9 cellular contexts compared by ENCODE assay signal in genomic region chr11:44943118-44943517, GRCh38. TPM values are rescaled to one million over a fixed set of nuclear protein-coding genes. Genes with fewer than 3 reads are reported as not detected.
A peak's percentile ranks its signal among the peaks of the same experiment; 100 is the strongest.
DNase-seq lines count a peak whose midpoint lies in the region; ATAC-seq and TF ChIP-seq lines count a peak whose summit lies in the region.
"Had no signal": no experiment of that assay in that cellular context is flagged by ENCODE, and none has a peak within 500 bp of the region (broad histone marks: within the 10 kb centered on the region; RNA-seq: fewer than 3 reads in every experiment).

No MANE protein-coding gene starts in this region.

- DNase-seq in GM12865 (ENCODE audit: low read depth) (peak; percentile 16), lung (ENCODE audit: low spot score) (peak; percentile 43), BE2C (no peak), esophagus muscularis mucosa (ENCODE audit: extremely low spot score) (no peak), HFFc6 (no peak)

- H3K27me3 Mint-ChIP-seq in HFFc6 (ENCODE audit: insufficient read depth): peaks cover 22% of the 10 kb centered on the region
- H3K27me3 Mint-ChIP-seq: activated naive CD8-positive, alpha-beta T cell had no signal

- WGBS in lung, 2 donors: 24 to 37% methylated on average over 6 to 7 of the region's 7 CpGs
- 79% methylated on average over 6 of the region's 7 CpGs for WGBS in esophagus muscularis mucosa

- H3K27ac ChIP-seq in OCI-LY3 (ENCODE audit: low read length): peak overlapping the region; percentile 74
- H3K27ac ChIP-seq in lung (ENCODE audit: low read depth in 1 of 2, low read length in 1 of 2): peak overlapping the region in 1 of 2 donors; percentile 26
- no peak overlapping the region for H3K27ac ChIP-seq in esophagus muscularis mucosa (replicated peaks in 1 of 4)

- H3K79me2 ChIP-seq in OCI-LY3 (ENCODE audit: low read length): peaks cover 82% of the 10 kb centered on the region

- intact Hi-C loops in esophagus muscularis mucosa (cut with DNase I): no loop called here

- TF ChIP-seq POLR2A in esophagus muscularis mucosa (IDR thresholded peaks at IDR 0.05; ENCODE audit: low read depth): no peak

- peaks cover 72% of the 10 kb centered on the region for H3K4me1 ChIP-seq in OCI-LY3 (ENCODE audit: low read length)
- H3K4me1 ChIP-seq in lung (ENCODE audit: control insufficient read depth in 2 of 2, insufficient read depth in 2 of 2, low read length in 2 of 2): peaks cover 0 to 33% of the 10 kb centered on the region in 2 donors
- no peaks in the 10 kb centered on the region for H3K4me1 ChIP-seq in BE2C
- H3K4me1 ChIP-seq in esophagus muscularis mucosa: peaks cover 62 to 97% (median 80%) of the 10 kb centered on the region in 4 donors

- no peak overlapping the region for H3K27ac Mint-ChIP-seq in HFFc6
- H3K27ac Mint-ChIP-seq: activated naive CD8-positive, alpha-beta T cell had no signal

- H3K4me1 Mint-ChIP-seq in HFFc6 (ENCODE audit: low read depth): no peaks in the 10 kb centered on the region

- H3K9me3 ChIP-seq in OCI-LY3 (ENCODE audit: insufficient read depth, low read length): no peaks in the 10 kb centered on the region
- no peaks in the 10 kb centered on the region for H3K9me3 ChIP-seq in lung (ENCODE audit: control insufficient read depth in 2 of 2, insufficient read depth in 1 of 2, low read length in 1 of 2)
- no peaks in the 10 kb centered on the region for H3K9me3 ChIP-seq in BE2C
- no peaks in the 10 kb centered on the region for H3K9me3 ChIP-seq in esophagus muscularis mucosa

- peaks cover 33% of the 10 kb centered on the region for H4K20me1 ChIP-seq in OCI-LY3 (ENCODE audit: insufficient read depth, low read length)

- ATAC-seq in HG02610 (IDR thresholded peaks at IDR 0.05; ENCODE audit: unreplicated experiment) (peak; percentile 55), lung (ENCODE audit: insufficient read depth, low FRiP score) (peak; percentile 67), GM19395 (IDR thresholded peaks at IDR 0.05; ENCODE audit: unreplicated experiment) (no peak)

- H2AFZ ChIP-seq in OCI-LY3 (ENCODE audit: low read depth, low read length): no peak overlapping the region

- H3K36me3 Mint-ChIP-seq in HFFc6 (ENCODE audit: low read depth): no peaks in the 10 kb centered on the region
- H3K36me3 Mint-ChIP-seq: activated naive CD8-positive, alpha-beta T cell had no signal

- no peaks in the 10 kb centered on the region for H3K27me3 ChIP-seq in OCI-LY3 (ENCODE audit: low read depth, low read length)
- H3K27me3 ChIP-seq in lung (ENCODE audit: control insufficient read depth, insufficient read depth): no peaks in the 10 kb centered on the region
- no peaks in the 10 kb centered on the region for H3K27me3 ChIP-seq in BE2C
- H3K27me3 ChIP-seq in esophagus muscularis mucosa: no peaks in the 10 kb centered on the region

- no peak overlapping the region for H3K4me3 ChIP-seq in GM12865 (ENCODE audit: low read depth, low read length)
- H3K4me3 ChIP-seq in OCI-LY3 (ENCODE audit: low read length): peak overlapping the region; percentile 75
- H3K4me3 ChIP-seq in lung: no peak overlapping the region
- H3K4me3 ChIP-seq in BE2C (ENCODE audit: low read depth, low read length): no peak overlapping the region
- H3K4me3 ChIP-seq in esophagus muscularis mucosa: no peak overlapping the region

- H3K9ac ChIP-seq in OCI-LY3 (ENCODE audit: low read length): peak overlapping the region; percentile 68

- peak overlapping the region; percentile 83 for H3K4me2 ChIP-seq in OCI-LY3 (ENCODE audit: low read length)

- H3K4me3 Mint-ChIP-seq in HFFc6: no peak overlapping the region
- H3K4me3 Mint-ChIP-seq: activated naive CD8-positive, alpha-beta T cell had no signal

- H3K9me3 Mint-ChIP-seq in HFFc6: no peaks in the 10 kb centered on the region

- TF ChIP-seq EP300 in esophagus muscularis mucosa (IDR thresholded peaks at IDR 0.05): no peak

- H3K36me3 ChIP-seq in OCI-LY3 (replicated peaks; ENCODE audit: low read depth, low read length): peaks cover 37% of the 10 kb centered on the region
- peaks cover 0 to 14% of the 10 kb centered on the region in 2 donors for H3K36me3 ChIP-seq in lung (ENCODE audit: control insufficient read depth in 2 of 2, insufficient read depth in 2 of 2, low read length in 2 of 2)
- no peaks in the 10 kb centered on the region for H3K36me3 ChIP-seq in BE2C
- peaks cover 0 to 7% (median 0%) of the 10 kb centered on the region in 4 donors for H3K36me3 ChIP-seq in esophagus muscularis mucosa

- TF ChIP-seq CTCF in GM12865 (IDR thresholded peaks at IDR 0.05; ENCODE audit: insufficient read depth, low read depth, low read length, missing control alignments): no peak
- TF ChIP-seq CTCF in OCI-LY3 (IDR thresholded peaks at IDR 0.05; ENCODE audit: low read depth, low read length): no peak
- TF ChIP-seq CTCF in lung (IDR thresholded peaks at IDR 0.05; ENCODE audit: control extremely low read depth, extremely low read depth): no peak
- TF ChIP-seq CTCF in BE2C (IDR thresholded peaks at IDR 0.05; ENCODE audit: low read depth, low read length): no peak
- TF ChIP-seq CTCF in esophagus muscularis mucosa (IDR thresholded peaks at IDR 0.05): no peak
- no peak for TF ChIP-seq CTCF in HFFc6 (IDR thresholded peaks at IDR 0.05)

RNA-seq across cellular contexts. Expression of gene TP53I11, which starts 7.6 kb away (rescaled TPM):
- total RNA-seq in lung (100 to 1,000 TPM in 1 of 2 donors, 10 to 100 TPM in 1; 51.2 to 134 TPM), esophagus muscularis mucosa (10 to 100 TPM; 51.1 to 76.1 (median 59.2) TPM)
- polyA plus RNA-seq in lung: 10 to 100 TPM; 64.9 to 79.0 TPM
- polyA plus RNA-seq in BE2C (2012; ENCODE audit: insufficient read depth, insufficient read length, low read depth): 15.0 TPM
- 1 to 10 TPM; 1.1 to 2.9 (median 1.8) TPM for total RNA-seq in HFFc6 (2021; fragmentation: NEBNext Ultra II Directional; extraction: Animal tissue kit (Norgen Biotek cat#: 25700))

Comparison
In these comparisons a context has a peak if more than half of its experiments do, and no peak if none do; other contexts are left out.
1. DNase-seq: peak in GM12865 (single experiment) and lung (single experiment); none in BE2C (single experiment), esophagus muscularis mucosa (single experiment) and HFFc6 (single experiment).
2. RNA of gene TP53I11, which starts 7.6 kb away (total RNA-seq): 51.2 to 134 TPM in lung and 51.1 to 76.1 TPM in esophagus muscularis mucosa; 1.1 to 2.9 TPM in HFFc6; every median in the first group is over 10 times any median in the second.